Comparison of ENCODE assay signal across 13 cellular contexts in genomic region chr13:111161601-111162600, GRCh38. TPM values are rescaled to one million over a fixed set of nuclear protein-coding genes. Genes with fewer than 3 reads are reported as not detected.
DNase-seq lines count a peak whose midpoint lies in the region; ATAC-seq, FAIRE-seq and TF ChIP-seq lines count a peak whose summit lies in the region.
"Had no signal": no experiment of that assay in that cellular context is flagged by ENCODE, and none has a peak within 500 bp of the region (broad histone marks: within the 10 kb centered on the region; RNA-seq: fewer than 3 reads in every experiment).

No MANE protein-coding gene starts in this region.

- peaks cover 2% of the 10 kb centered on the region for H3K9me3 ChIP-seq in trophoblast cell (ENCODE audit: insufficient read depth, low read depth, low read length)
- H3K9me3 ChIP-seq: MG63 had no signal

- peaks cover 49% of the 10 kb centered on the region for H3K36me3 Mint-ChIP-seq in T-cell
- H3K36me3 Mint-ChIP-seq in activated naive CD4-positive, alpha-beta T cell treated with anti-CD3 and anti-CD28 coated beads, Interleukin-2, amount 10 ng/mL, durations not matched to agents 7 days and 5 days, result peaks cover 61% of the 10 kb centered on the region

- H3K79me1 ChIP-seq in trophoblast cell (ENCODE audit: low read length), result no peaks in the 10 kb centered on the region

- H3K36me3 ChIP-seq in trophoblast cell (ENCODE audit: control insufficient read depth in 1 of 2, insufficient read depth in 2 of 2, low read length in 2 of 2), result peaks cover 4 to 9% of the 10 kb centered on the region in 2 experiments

- no peak overlapping the region for H2AFZ ChIP-seq in trophoblast cell (ENCODE audit: insufficient read depth, low read length, poor library complexity)
- H2AFZ ChIP-seq: parathyroid adenoma had no signal

- H4K8ac ChIP-seq in trophoblast cell (ENCODE audit: low read depth, low read length), result no peak overlapping the region

- DNase-seq in H54 (ENCODE audit: insufficient read length, low spot score) (no peak), trophoblast cell (no peak), T-cell (no peak)
- DNase-seq in activated naive CD4-positive, alpha-beta T cell treated with anti-CD3 and anti-CD28 coated beads, Interleukin-2, amount 10 ng/mL, durations not matched to agents 7 days and 5 days, result no peak
- no peak for DNase-seq in activated CD4-positive, alpha-beta T cell treated with anti-CD3 and anti-CD28 coated beads, Interleukin-2, amount 50 U/mL, for 1 hour
- DNase-seq: MG63; stimulated activated CD4-positive, alpha-beta T cell treated with anti-CD3 and anti-CD28 coated beads, Interleukin-4, amount 100 ng/mL, for 24 hours; substantia nigra had no signal

- H4K12ac ChIP-seq in trophoblast cell (ENCODE audit: low read depth, low read length), result no peak overlapping the region

- no peak overlapping the region for H3K4me3 Mint-ChIP-seq in T-cell
- H3K4me3 Mint-ChIP-seq in activated naive CD4-positive, alpha-beta T cell treated with anti-CD3 and anti-CD28 coated beads, Interleukin-2, amount 10 ng/mL, durations not matched to agents 7 days and 5 days, result no peak overlapping the region
- H3K4me3 Mint-ChIP-seq: T-helper 1 cell treated with Interleukin-12 subunit alpha and Interleukin-12 subunit beta and Interleukin-4 antibody, amounts not matched to agents 30 μg/mL and 1 μg/mL, for 36 hours had no signal

- CTCF ChIA-PET in T-cell (lab: Charles Lee), result interaction anchor here in 1 of 2 donors (0.7 kb wide), 1 partner anchor 27 kb away, joined by 4 read pairs; no protein-coding TSS in a partner anchor
- CTCF ChIA-PET in activated naive CD4-positive, alpha-beta T cell treated with anti-CD3 and anti-CD28 coated beads, Interleukin-2, amount 10 ng/mL, durations not matched to agents 7 days and 5 days (lab: Charles Lee), result interaction anchor here (1.3 kb wide), 1 partner anchor 63 kb away, joined by 3 read pairs; no protein-coding TSS in a partner anchor

- no peak overlapping the region for H3K4me2 ChIP-seq in trophoblast cell (ENCODE audit: low read length)

- no peak overlapping the region for H3K23ac ChIP-seq in trophoblast cell (ENCODE audit: low read length)

- no peaks in the 10 kb centered on the region for H3K27me3 ChIP-seq in trophoblast cell (ENCODE audit: insufficient read depth, low read length)
- H3K27me3 ChIP-seq: MG63 had no signal

- no peak overlapping the region for H3K18ac ChIP-seq in trophoblast cell (ENCODE audit: low read length)

- H3K9me3 Mint-ChIP-seq in T-cell, result no peaks in the 10 kb centered on the region
- no peaks in the 10 kb centered on the region for H3K9me3 Mint-ChIP-seq in activated naive CD4-positive, alpha-beta T cell treated with anti-CD3 and anti-CD28 coated beads, Interleukin-2, amount 10 ng/mL, durations not matched to agents 7 days and 5 days

- WGBS in trophoblast cell (ENCODE audit: extremely low coverage, insufficient coverage, insufficient read length), result no CpG with 5 or more reads among the region's 5 CpGs

- H2BK5ac ChIP-seq in trophoblast cell (ENCODE audit: low read depth, low read length, poor library complexity), result no peak overlapping the region

- H4K91ac ChIP-seq in trophoblast cell (ENCODE audit: low read depth, low read length), result no peak overlapping the region

- no peak overlapping the region for H3K9ac ChIP-seq in trophoblast cell (ENCODE audit: low read length)
- H3K9ac ChIP-seq: parathyroid adenoma had no signal

- no peak for TF ChIP-seq POLR2A in H54 (IDR thresholded peaks at IDR 0.05; ENCODE audit: low read depth, low read length)

- FAIRE-seq in H54 (lab: Jason Lieb, UNC), result peak; percentile 6

- peaks cover 3 to 7% of the 10 kb centered on the region in 2 experiments for H3K4me1 ChIP-seq in trophoblast cell (ENCODE audit: control insufficient read depth in 1 of 2, insufficient read depth in 2 of 2, low read length in 2 of 2)

- peak overlapping the region; percentile 62 for H3K4ac ChIP-seq in trophoblast cell (ENCODE audit: low read depth, low read length)

- no peak overlapping the region for H3K27ac ChIP-seq in trophoblast cell (ENCODE audit: low read depth, low read length)
- H3K27ac ChIP-seq: parathyroid adenoma had no signal

- H3K27ac Mint-ChIP-seq in T-cell, result no peak overlapping the region
- H3K27ac Mint-ChIP-seq in activated naive CD4-positive, alpha-beta T cell treated with anti-CD3 and anti-CD28 coated beads, Interleukin-2, amount 10 ng/mL, durations not matched to agents 7 days and 5 days, result no peak overlapping the region
- H3K27ac Mint-ChIP-seq: T-helper 1 cell treated with Interleukin-12 subunit alpha and Interleukin-12 subunit beta and Interleukin-4 antibody, amounts not matched to agents 30 μg/mL and 1 μg/mL, for 36 hours had no signal

- peaks cover 62 to 70% (median 64%) of the 10 kb centered on the region in 3 donors for H3K4me1 Mint-ChIP-seq in T-cell
- H3K4me1 Mint-ChIP-seq in activated naive CD4-positive, alpha-beta T cell treated with anti-CD3 and anti-CD28 coated beads, Interleukin-2, amount 10 ng/mL, durations not matched to agents 7 days and 5 days, result peaks cover 34% of the 10 kb centered on the region

- no peak overlapping the region for H3K14ac ChIP-seq in trophoblast cell (ENCODE audit: low read length)

- POLR2A ChIA-PET in T-cell (lab: Charles Lee), result no interaction called here

- no peak overlapping the region for H3K4me3 ChIP-seq in trophoblast cell (ENCODE audit: low read depth, low read length)
- H3K4me3 ChIP-seq: MG63 had no signal

- peak; percentile 44 for ATAC-seq in GM19023 (IDR thresholded peaks at IDR 0.05; ENCODE audit: unreplicated experiment)
- ATAC-seq in HG03520 (IDR thresholded peaks at IDR 0.05; ENCODE audit: unreplicated experiment), result peak; percentile 36
- no peak for ATAC-seq in T-cell (replicated peaks in 1 of 4)
- no peak for ATAC-seq in GM18520 (IDR thresholded peaks at IDR 0.05; ENCODE audit: unreplicated experiment)

- H3K27me3 Mint-ChIP-seq in T-cell, result no peaks in the 10 kb centered on the region
- H3K27me3 Mint-ChIP-seq in activated naive CD4-positive, alpha-beta T cell treated with anti-CD3 and anti-CD28 coated beads, Interleukin-2, amount 10 ng/mL, durations not matched to agents 7 days and 5 days, result no peaks in the 10 kb centered on the region

- no peak overlapping the region for H2AK5ac ChIP-seq in trophoblast cell (ENCODE audit: low read length)

- no peak overlapping the region for H2BK12ac ChIP-seq in trophoblast cell (ENCODE audit: low read length)

- no peak overlapping the region for H2BK120ac ChIP-seq in trophoblast cell (ENCODE audit: insufficient read depth, low read length, poor library complexity)

- peaks cover 3% of the 10 kb centered on the region for H3K79me2 ChIP-seq in trophoblast cell (ENCODE audit: control insufficient read depth, insufficient read depth, low read length, poor library complexity)

RNA-seq across cellular contexts. Expression of gene ARHGEF7, which starts 46.8 kb away (rescaled TPM):
- 34.5 and 34.7 TPM in 2 replicates for polyA plus RNA-seq in trophoblast cell (2013)
- total RNA-seq in T-cell, result 10 to 100 TPM; 68.0 to 85.8 (median 83.7) TPM

Comparison
In these comparisons a context has a peak if more than half of its experiments do, and no peak if none do; other contexts are left out.
1. ATAC-seq: peak in GM19023 (single experiment) and HG03520 (single experiment); none in T-cell (0 of 4) and GM18520 (single experiment).